ENCODE assay signal across 8 cellular contexts in the genomic region with DNA sequence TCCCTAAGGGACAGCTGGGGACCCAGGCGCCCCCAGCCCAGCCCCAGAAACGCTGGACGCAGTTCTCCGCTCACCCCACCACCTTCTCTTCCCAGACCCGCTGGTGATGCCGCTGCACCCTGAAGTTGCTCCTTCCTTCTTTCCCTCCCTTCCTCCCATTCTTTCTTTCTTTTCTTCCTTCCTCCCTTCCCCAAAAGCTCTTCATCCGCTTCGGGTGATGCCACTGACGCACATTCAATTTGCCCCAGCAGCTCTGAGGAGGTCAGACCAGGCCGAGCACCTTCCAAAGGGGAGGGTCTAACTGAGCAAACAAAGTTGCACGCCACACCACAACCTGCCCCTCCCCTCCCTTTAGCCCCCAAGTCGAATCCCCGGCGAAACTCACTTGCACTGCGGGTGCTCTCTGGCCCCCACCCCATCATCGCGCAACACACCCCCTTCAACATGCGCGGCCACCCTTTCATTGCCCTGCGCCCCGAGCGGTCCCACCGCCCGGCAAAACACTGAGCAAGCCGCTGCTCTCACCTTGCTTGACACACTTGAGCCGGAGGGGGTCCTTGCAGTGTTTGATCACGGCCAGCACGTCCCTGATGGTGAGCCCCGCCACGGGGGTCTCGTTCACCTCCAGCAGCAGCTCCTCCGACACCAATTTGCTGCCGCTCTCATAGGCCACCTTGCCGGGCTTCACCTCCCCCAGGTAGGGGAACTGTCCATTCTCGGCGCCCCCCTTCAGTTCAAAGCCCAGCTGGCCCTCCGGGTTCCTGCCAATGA. TPM values are rescaled to one million over a fixed set of nuclear protein-coding genes. Genes with fewer than 3 reads are reported as not detected.
DNase-seq lines count a peak whose midpoint lies in the region; ATAC-seq and TF ChIP-seq lines count a peak whose summit lies in the region.

No MANE protein-coding gene starts in this region.

- DNase-seq in G401 (ENCODE audit: low spot score) (peak; percentile 46), SK-MEL-5 (ENCODE audit: low read depth, low spot score) (peak; percentile 55), foreskin keratinocyte (no peak), nephron progenitor cell (peak; percentile 46), NCI-H2029 (lab: John Stamatoyannopoulos, UW) (no peak), SKM-1 (lab: John Stamatoyannopoulos, UW; ENCODE audit: unreplicated experiment) (no peak)

- H3K36me3 Mint-ChIP-seq in nephron progenitor cell (ENCODE audit: low read depth) = peaks cover 4% of the 10 kb centered on the region

- H3K4me3 Mint-ChIP-seq in nephron progenitor cell = peak overlapping the region; percentile 94

- TF ChIP-seq CTCF in foreskin keratinocyte (conservative IDR thresholded peaks at IDR 0.05) (no peak), nephron progenitor cell (IDR thresholded peaks at IDR 0.05) (no peak)

- H3K4me1 ChIP-seq in foreskin keratinocyte = peaks cover 6% of the 10 kb centered on the region

- no peak for TF ChIP-seq POLR2A in GM18505 (IDR thresholded peaks at IDR 0.05; ENCODE audit: borderline replicate concordance, extremely low read depth, insufficient read depth, insufficient read length)

- H3K27me3 Mint-ChIP-seq in nephron progenitor cell (ENCODE audit: low read depth, poor library complexity) = peaks cover 7% of the 10 kb centered on the region

- H3K27me3 ChIP-seq in foreskin keratinocyte = no peaks in the 10 kb centered on the region

- H3K27ac Mint-ChIP-seq in nephron progenitor cell = peak overlapping the region; percentile 68

- ATAC-seq in foreskin keratinocyte = peak; percentile 14
- no peak for ATAC-seq in HG03342 (IDR thresholded peaks at IDR 0.05; ENCODE audit: unreplicated experiment)
- no peak for ATAC-seq in GM18505 (IDR thresholded peaks at IDR 0.05; ENCODE audit: unreplicated experiment)

- peak overlapping the region; percentile 87 for H3K27ac ChIP-seq in foreskin keratinocyte

- no peaks in the 10 kb centered on the region for H3K9me3 Mint-ChIP-seq in nephron progenitor cell

- in situ Hi-C loops in G401 (cut with HindIII; ENCODE audit: low sequenced_read_pairs) = no loop called here
- in situ Hi-C loops in SK-MEL-5 (cut with HindIII; ENCODE audit: low pct_unique_long_range_greater_than_20kb, low sequenced_read_pairs) = no loop called here

- peaks cover 38% of the 10 kb centered on the region for H3K4me1 Mint-ChIP-seq in nephron progenitor cell

RNA-seq across cellular contexts. Expression of a gene that starts 0.8 kb away (rescaled TPM):
- not detected in 2 replicates for total RNA-seq in G401 (2014; rRNA removed; shearing (Covaris generic))
- total RNA-seq in SK-MEL-5 (2014; rRNA removed; shearing (Covaris generic)) = 2.0 and 3.5 TPM in 2 replicates
- 0.71 and 1.0 TPM in 2 replicates for polyA plus RNA-seq in SK-MEL-5 (2015; cell fraction: cytosol; rRNA removed)
- polyA plus RNA-seq in SK-MEL-5 (2015; cell fraction: nucleus; rRNA removed) = 1.1 and 1.5 TPM in 2 replicates
- 0.51 and 0.81 TPM in 2 replicates for total RNA-seq in foreskin keratinocyte
- polyA plus RNA-seq in foreskin keratinocyte = 0.15 and 0.20 TPM in 2 replicates

Comparison
In these comparisons a context has a peak if more than half of its experiments do, and no peak if none do; other contexts are left out.
1. DNase-seq: peak in G401 (single experiment), SK-MEL-5 (single experiment) and nephron progenitor cell (single experiment); none in foreskin keratinocyte (0 of 2), NCI-H2029 (single experiment) and SKM-1 (single experiment).